1 cellular context compared by ENCODE assay signal in genomic region chr1:211830330-211831142, GRCh38.
TF ChIP-seq lines count a peak whose summit lies in the region.

TSS of gene LPGAT1 (minus strand) at chr1:211830763. CDS start at chr1:211829296, 1,467 bp downstream.

TF ChIP-seq in GM12878, 131 proteins besides CTCF, POLR2A, EP300 and RAD21 (continued from another document):
- no peak for TF ChIP-seq IRF3 (IDR thresholded peaks at IDR 0.05)
- 0 out of 4 replicates have a peak, but pooled peaks of 1 of the 2 experiments have one; percentile 21 for TF ChIP-seq ETV6 (conservative IDR thresholded peaks at IDR 0.05 in 1 of 2, IDR thresholded peaks at IDR 0.05 in 1 of 2; ENCODE audit: borderline replicate concordance in 1 of 2, low read depth in 1 of 2)
- no peak for TF ChIP-seq ZNF622 (IDR thresholded peaks at IDR 0.05)
- TF ChIP-seq CHD2 (IDR thresholded peaks at IDR 0.05; ENCODE audit: borderline replicate concordance, low read depth, low read length), result no peak
